8 cellular contexts compared by ENCODE assay signal in the genomic region with DNA sequence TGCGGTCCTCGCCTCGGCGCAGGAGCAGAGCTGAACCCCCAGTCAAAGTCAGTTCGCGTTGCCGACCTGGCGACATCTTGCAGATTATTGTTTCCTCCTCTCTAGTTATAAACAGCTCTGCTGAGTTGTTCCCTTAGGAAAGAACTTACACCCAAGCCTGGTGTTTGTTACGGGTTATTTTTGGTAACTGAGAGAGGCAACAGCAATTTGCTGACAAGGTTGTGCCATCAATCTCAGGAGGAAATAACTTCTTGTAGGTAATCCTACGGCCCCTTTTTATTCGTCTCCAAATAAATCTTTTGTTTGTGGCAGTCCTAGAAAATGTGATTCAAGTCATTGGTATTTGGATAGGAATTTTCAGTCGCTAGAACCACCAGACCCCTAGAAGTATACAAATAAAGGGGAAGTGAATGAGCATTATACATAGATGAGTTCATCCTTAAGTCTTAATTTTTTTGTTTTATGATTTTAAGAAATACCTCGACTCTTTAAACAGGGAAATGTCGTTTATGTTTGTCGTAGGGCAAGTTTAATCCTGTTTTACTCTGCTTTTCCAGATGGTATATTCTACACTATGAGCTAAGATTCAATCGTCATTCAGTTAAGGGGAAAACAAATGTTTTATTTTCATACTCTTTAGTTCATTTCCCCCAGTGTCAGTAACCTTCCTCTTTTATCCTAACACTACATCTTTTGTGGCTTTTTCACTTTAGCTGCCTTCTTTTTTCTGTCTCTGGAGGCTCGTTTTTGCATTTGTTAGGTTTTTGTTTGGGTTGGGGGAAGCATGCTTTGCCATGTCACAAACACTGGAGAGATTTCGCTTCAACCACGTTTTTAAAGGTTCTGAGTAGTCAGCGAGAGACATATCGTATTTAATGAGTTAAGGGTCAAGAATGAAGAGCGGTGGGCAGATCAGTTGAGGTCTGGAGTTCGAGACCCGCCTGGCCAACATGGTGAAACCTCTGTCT. TPM values are rescaled to one million over a fixed set of nuclear protein-coding genes. Genes with fewer than 3 reads are reported as not detected.
DNase-seq lines count a peak whose midpoint lies in the region; ATAC-seq and TF ChIP-seq lines count a peak whose summit lies in the region.

No MANE protein-coding gene starts in this region.

- H3K4me1 ChIP-seq in osteoblast (ENCODE audit: insufficient read depth, low read length): peaks cover 17% of the 10 kb centered on the region

- H3K36me3 ChIP-seq in osteoblast (ENCODE audit: insufficient read depth, low read length): no peaks in the 10 kb centered on the region

- H3K4me2 ChIP-seq in osteoblast (ENCODE audit: insufficient read depth, low read length): peak overlapping the region; percentile 80

- H3K4me3 ChIP-seq in foreskin fibroblast (ENCODE audit: low read depth in 1 of 2, low read length in 2 of 2) (peak overlapping the region; percentile 57 to 71), osteoblast (ENCODE audit: insufficient read depth, low read length) (peak overlapping the region; percentile 72)

- H4K20me1 ChIP-seq in osteoblast (ENCODE audit: insufficient read depth, low read length): no peaks in the 10 kb centered on the region

- no peak overlapping the region for H3K27ac ChIP-seq in osteoblast (ENCODE audit: low read depth, low read length)

- peaks cover 67% of the 10 kb centered on the region for H3K27me3 Mint-ChIP-seq in WTC11 (ENCODE audit: low read depth)

- H3K36me3 Mint-ChIP-seq in WTC11: no peaks in the 10 kb centered on the region

- no peaks in the 10 kb centered on the region for H3K9me3 Mint-ChIP-seq in WTC11

- no peaks in the 10 kb centered on the region for H3K79me2 ChIP-seq in osteoblast (ENCODE audit: insufficient read depth, low read length)

- H3K4me3 Mint-ChIP-seq in WTC11: peak overlapping the region; percentile 67

- H3K27me3 ChIP-seq in osteoblast (ENCODE audit: insufficient read depth, low read length): peaks cover 23% of the 10 kb centered on the region

- H2AFZ ChIP-seq in osteoblast (ENCODE audit: low read length): peak overlapping the region; percentile 75

- no peaks in the 10 kb centered on the region for H3K9me3 ChIP-seq in osteoblast (ENCODE audit: low read depth, low read length)

- CTCF ChIA-PET in WTC11 (lab: Charles Lee): interaction anchor here (0.6 to 6.9 kb wide), 9 partner anchors 8 to 247 kb away, joined by 3 to 29 read pairs (median 3); no protein-coding TSS in a partner anchor

- POLR2A ChIA-PET in WTC11 (lab: Charles Lee): interaction anchor here (0.6 to 1.2 kb wide), 3 partner anchors 26 to 442 kb away, joined by 3 to 5 read pairs (median 4); no protein-coding TSS in a partner anchor

- H3K27ac Mint-ChIP-seq in WTC11: no peak overlapping the region

- TF ChIP-seq CTCF in WTC11 (IDR thresholded peaks at IDR 0.05) (no peak), foreskin fibroblast (IDR thresholded peaks at IDR 0.05; ENCODE audit: low read depth, low read length) (no peak), osteoblast (IDR thresholded peaks at IDR 0.05; ENCODE audit: extremely low read depth, low read depth, low read length) (no peak)

- peaks cover 9% of the 10 kb centered on the region for H3K4me1 Mint-ChIP-seq in WTC11

- ATAC-seq in WTC11: no peak
- no peak for ATAC-seq in HG03442 (IDR thresholded peaks at IDR 0.05; ENCODE audit: unreplicated experiment)
- no peak for ATAC-seq in HG03025 (IDR thresholded peaks at IDR 0.05; ENCODE audit: low FRiP score, unreplicated experiment)

- DNase-seq in DMS 273 treated with DMSO at 0.1 percent for 48 hours (lab: John Stamatoyannopoulos, UW) (peak; percentile 21), HT-29 (ENCODE audit: low spot score) (peak; percentile 53), WTC11 (ENCODE audit: low spot score) (peak; percentile 46), foreskin fibroblast (peak in 1 of 2 donors; percentile 51), osteoblast (ENCODE audit: insufficient read length, low spot score, missing footprints) (peak; percentile 72), retina (no peak)

TF ChIP-seq in WTC11, 78 proteins besides CTCF, POLR2A, EP300 and RAD21:
- TF ChIP-seq ELF4 (CRISPR knock-in tag; IDR thresholded peaks at IDR 0.05; ENCODE audit: low read depth): no peak
- TF ChIP-seq RORB (CRISPR knock-in tag; IDR thresholded peaks at IDR 0.05): no peak
- no peak for TF ChIP-seq STAT6 (CRISPR knock-in tag; conservative IDR thresholded peaks at IDR 0.05; ENCODE audit: low read depth)
- TF ChIP-seq ZNF423 (CRISPR knock-in tag; IDR thresholded peaks at IDR 0.05): no peak
- TF ChIP-seq ZMAT4 (CRISPR knock-in tag; IDR thresholded peaks at IDR 0.05): no peak
- no peak for TF ChIP-seq FOXP1 (CRISPR knock-in tag; IDR thresholded peaks at IDR 0.05; ENCODE audit: borderline replicate concordance)
- no peak for TF ChIP-seq IRF2 (CRISPR knock-in tag; IDR thresholded peaks at IDR 0.05; ENCODE audit: borderline replicate concordance, low read depth)
- no peak for TF ChIP-seq GRHL2 (CRISPR knock-in tag; IDR thresholded peaks at IDR 0.05; ENCODE audit: insufficient replicate concordance, severe bottlenecking)
- no peak for TF ChIP-seq ZNF263 (CRISPR knock-in tag; IDR thresholded peaks at IDR 0.05; ENCODE audit: low read depth)
- no peak for TF ChIP-seq MAX (CRISPR knock-in tag; IDR thresholded peaks at IDR 0.05)
- TF ChIP-seq ETV6 (CRISPR knock-in tag; IDR thresholded peaks at IDR 0.05): no peak
- no peak for TF ChIP-seq IRF1 (CRISPR knock-in tag; IDR thresholded peaks at IDR 0.05)
- no peak for TF ChIP-seq ZNF121 (CRISPR knock-in tag; IDR thresholded peaks at IDR 0.05)
- TF ChIP-seq TEAD1 (CRISPR knock-in tag; IDR thresholded peaks at IDR 0.05): no peak
- no peak for TF ChIP-seq ZNF317 (CRISPR knock-in tag; IDR thresholded peaks at IDR 0.05; ENCODE audit: borderline replicate concordance, low read depth)
- TF ChIP-seq NR2C2 (CRISPR knock-in tag; IDR thresholded peaks at IDR 0.05): no peak

RNA-seq across cellular contexts. Expression of gene PM20D2, which starts 1.2 kb away (rescaled TPM):
- total RNA-seq in HT-29 (2014; rRNA removed; shearing (Covaris generic)): 29.0 and 30.7 TPM in 2 replicates
- total RNA-seq in WTC11 (2021): 4.8 to 5.1 TPM (median 4.9 TPM) in 3 replicates
- 2.4 and 2.9 TPM in 2 replicates for total RNA-seq in osteoblast

RNA-seq across cellular contexts. Expression of gene SRSF12, which starts 29.2 kb away (rescaled TPM):
- total RNA-seq in HT-29 (2014; rRNA removed; shearing (Covaris generic)): not detected in 2 replicates
- total RNA-seq in WTC11 (2021) (3.8 to 4.0 TPM (median 3.8 TPM) in 3 replicates), osteoblast (under 0.01 and 0.29 TPM in 2 replicates)
